In genomic region chr2:43370705-43371104, GRCh38 we compare ENCODE assay signal across 12 cellular contexts.
DNase-seq lines count a peak whose midpoint lies in the region; ATAC-seq, FAIRE-seq and TF ChIP-seq lines count a peak whose summit lies in the region.
"Had no signal": no experiment of that assay in that cellular context is flagged by ENCODE, and none has a peak within 500 bp of the region (broad histone marks: within the 10 kb centered on the region; RNA-seq: fewer than 3 reads in every experiment).

No MANE protein-coding gene starts in this region.

- H3K9me3 ChIP-seq in left lung (no peaks in the 10 kb centered on the region), vagina (no peaks in the 10 kb centered on the region)
- H3K9me3 ChIP-seq: psoas muscle had no signal

- peaks cover 6 to 14% of the 10 kb centered on the region in 2 donors for H3K4me1 ChIP-seq in left lung
- peaks cover 15% of the 10 kb centered on the region for H3K4me1 ChIP-seq in vagina

- intact Hi-C loops in Right ventricle myocardium inferior (cut with DNase I): no loop called here
- intact Hi-C loops in cardiac septum (cut with DNase I): no loop called here
- intact Hi-C loops in left lung (cut with DNase I): no loop called here
- intact Hi-C loops in vagina (cut with DNase I): no loop called here

- H3K27me3 ChIP-seq in left lung (no peaks in the 10 kb centered on the region), vagina (no peaks in the 10 kb centered on the region)

- H3K4me3 ChIP-seq in left lung (no peak overlapping the region), vagina (no peak overlapping the region)
- H3K4me3 ChIP-seq: psoas muscle had no signal

- ATAC-seq in Right ventricle myocardium inferior (peak; percentile 48), left lung (peak; percentile 35), HG02981 (IDR thresholded peaks at IDR 0.05; ENCODE audit: unreplicated experiment) (no peak)
- ATAC-seq: psoas muscle had no signal

- no peak for TF ChIP-seq POLR2A in vagina (IDR thresholded peaks at IDR 0.05)

- peak; percentile 41 for FAIRE-seq in colon (lab: Jason Lieb, UNC)

- TF ChIP-seq CTCF in left lung (IDR thresholded peaks at IDR 0.05) (no peak), vagina (IDR thresholded peaks at IDR 0.05) (no peak)

- no peaks in the 10 kb centered on the region for H3K36me3 ChIP-seq in left lung
- no peaks in the 10 kb centered on the region for H3K36me3 ChIP-seq in vagina

- DNase-seq in Right ventricle myocardium inferior (ENCODE audit: missing footprints) (no peak), cardiac septum (ENCODE audit: low spot score) (no peak), left lung (no peak), vagina (ENCODE audit: extremely low spot score in 2 of 2) (no peak)
- no peak for DNase-seq in activated CD4-positive, alpha-beta T cell treated with anti-CD3 and anti-CD28 coated beads for 1 hour
- no peak for DNase-seq in activated T-cell treated with anti-CD3 and anti-CD28 coated beads, Interleukin-2, amount 50 U/mL, for 1 hour
- DNase-seq: anterior cingulate cortex, left cardiac atrium, NCI-H2171 treated with DMSO at 0.1 percent for 48 hours, psoas muscle had no signal

- H3K27ac ChIP-seq in left lung (no peak overlapping the region), vagina (peak overlapping the region; percentile 30)
